18 cellular contexts compared by ENCODE assay signal in the genomic region with DNA sequence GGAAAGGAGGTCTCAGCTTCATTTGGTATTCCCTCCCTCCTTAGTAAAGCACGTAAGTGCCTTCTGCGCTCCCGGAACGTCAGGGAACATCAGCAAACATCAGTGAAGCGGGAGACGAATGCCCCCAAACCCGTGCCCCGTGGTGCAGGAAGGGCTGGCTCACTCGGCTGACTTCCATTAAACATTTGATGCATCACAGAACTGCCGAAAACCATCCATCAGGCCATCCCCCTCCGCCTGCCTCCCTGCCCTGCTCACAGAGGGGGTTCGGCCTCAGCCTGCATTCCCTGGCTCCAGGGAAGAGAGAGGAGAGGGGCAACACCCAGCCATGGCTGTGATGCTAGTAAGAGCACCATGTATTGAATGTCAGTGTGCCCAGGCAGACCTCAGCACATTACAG.
A peak's percentile ranks its signal among the peaks of the same experiment; 100 is the strongest.
DNase-seq lines count a peak whose midpoint lies in the region; ATAC-seq and TF ChIP-seq lines count a peak whose summit lies in the region.
"Had no signal": no experiment of that assay in that cellular context is flagged by ENCODE, and none has a peak within 500 bp of the region (broad histone marks: within the 10 kb centered on the region; RNA-seq: fewer than 3 reads in every experiment).

No MANE protein-coding gene starts in this region.

- H4K8ac ChIP-seq in IMR-90 (ENCODE audit: low read depth in 2 of 2, low read length in 2 of 2): no peak overlapping the region

- H2AK5ac ChIP-seq in IMR-90 (ENCODE audit: low read depth, low read length): no peak overlapping the region

- H3K36me3 ChIP-seq in IMR-90 (ENCODE audit: control insufficient read depth, insufficient read depth, low read length) (no peaks in the 10 kb centered on the region), stomach (no peaks in the 10 kb centered on the region)
- H3K36me3 ChIP-seq: BLaER1, HAP-1 had no signal

- in situ Hi-C loops in IMR-90 (cut with MboI; ENCODE audit: low sequenced_read_pairs): no loop called here

- H3K9me3 ChIP-seq in IMR-90 (ENCODE audit: control insufficient read depth, insufficient read depth, low read length) (no peaks in the 10 kb centered on the region), stomach (no peaks in the 10 kb centered on the region)
- H3K9me3 ChIP-seq: BLaER1, HAP-1 had no signal

- no peak overlapping the region for H2BK5ac ChIP-seq in IMR-90 (ENCODE audit: low read depth, low read length, poor library complexity, severe bottlenecking)

- H3K14ac ChIP-seq in IMR-90 (replicated peaks; ENCODE audit: low read depth, low read length): no peak overlapping the region

- no peaks in the 10 kb centered on the region for H3K79me1 ChIP-seq in IMR-90 (ENCODE audit: low read depth in 1 of 2, low read length in 2 of 2)

- H3K23ac ChIP-seq in IMR-90 (ENCODE audit: low read depth, low read length): no peak overlapping the region

- TF ChIP-seq CTCF in IMR-90 (conservative IDR thresholded peaks at IDR 0.05; ENCODE audit: low read depth, low read length): no peak
- TF ChIP-seq CTCF in neural crest cell (conservative IDR thresholded peaks at IDR 0.05): no peak
- no peak for TF ChIP-seq CTCF in stomach (IDR thresholded peaks at IDR 0.05)

- H3K9ac ChIP-seq in IMR-90 (ENCODE audit: low read depth, low read length): no peak overlapping the region
- H3K9ac ChIP-seq: BLaER1, GM23248 had no signal

- H3K4me2 ChIP-seq in IMR-90 (ENCODE audit: low read depth, low read length): no peak overlapping the region
- H3K4me2 ChIP-seq: BLaER1 had no signal

- no peaks in the 10 kb centered on the region for H3K36me3 Mint-ChIP-seq in neural crest cell (ENCODE audit: low read depth)
- H3K36me3 Mint-ChIP-seq: CD14-positive monocyte; CD4-positive, alpha-beta memory T cell; IgD-negative memory B cell had no signal

- no peak overlapping the region for H2BK20ac ChIP-seq in IMR-90 (ENCODE audit: low read depth, low read length)

- H4K91ac ChIP-seq in IMR-90 (ENCODE audit: insufficient read depth, low read depth, low read length): no peak overlapping the region

- H3K4me3 ChIP-seq in IMR-90 (ENCODE audit: insufficient read depth, low read depth, low read length) (no peak overlapping the region), stomach (no peak overlapping the region)
- H3K4me3 ChIP-seq: BLaER1, GM23248, HAP-1 had no signal

- H3K18ac ChIP-seq in IMR-90 (ENCODE audit: low read depth, low read length): no peak overlapping the region

- POLR2A ChIA-PET in IMR-90 (lab: Charles Lee; ENCODE audit: unreplicated experiment): no interaction called here

- DNase-seq in IMR-90: no peak
- no peak for DNase-seq in neural crest cell (ENCODE audit: low read depth, low spot score)
- peak; percentile 81 for DNase-seq in retina
- DNase-seq in cardiac septum (ENCODE audit: low spot score): no peak
- DNase-seq in stomach: no peak
- DNase-seq: 8988T; CD4-positive, alpha-beta memory T cell; DMS153; DMS79; GDM1; GM23248 had no signal

- H3K4me1 ChIP-seq in IMR-90 (ENCODE audit: control insufficient read depth, insufficient read depth, low read length): no peaks in the 10 kb centered on the region
- peaks cover 0 to 30% (median 9%) of the 10 kb centered on the region in 4 donors for H3K4me1 ChIP-seq in stomach
- H3K4me1 ChIP-seq: HAP-1 had no signal

- peaks cover 56% of the 10 kb centered on the region for H3K4me1 Mint-ChIP-seq in neural crest cell
- H3K4me1 Mint-ChIP-seq: CD14-positive monocyte; CD4-positive, alpha-beta memory T cell; IgD-negative memory B cell had no signal

- WGBS in IMR-90 (ENCODE audit: extremely low coverage in 2 of 2, insufficient read length in 1 of 2), 2 experiments: 76% methylated on average over 7 of the region's 12 CpGs; no CpG with 5 or more reads in 1 of the 2 experiments
- WGBS in stomach, 5 donors: 66 to 69% (median 68%) methylated on average over 11 to 12 of the region's 12 CpGs

- CTCF ChIA-PET in IMR-90 (lab: Yijun Ruan, JAX): no interaction called here

- H3K4ac ChIP-seq in IMR-90 (ENCODE audit: low read depth, low read length): no peak overlapping the region

- peaks cover 3% of the 10 kb centered on the region for H3K9me1 ChIP-seq in IMR-90 (ENCODE audit: insufficient read depth, low read length)

- no peak overlapping the region; the same call in 2 of the 3 replicates for H2BK15ac ChIP-seq in IMR-90 (ENCODE audit: low read depth, low read length)

- H3K27ac Mint-ChIP-seq in neural crest cell (ENCODE audit: unreplicated experiment): peak overlapping the region; percentile 73
- H3K27ac Mint-ChIP-seq: CD4-positive, alpha-beta memory T cell had no signal

- no peak overlapping the region for H3K56ac ChIP-seq in IMR-90 (ENCODE audit: extremely low read depth, insufficient read depth, low read length)

- no peak overlapping the region for H2AK9ac ChIP-seq in IMR-90 (replicated peaks; ENCODE audit: low read depth, low read length, poor library complexity)

- no peaks in the 10 kb centered on the region for H3K9me3 Mint-ChIP-seq in neural crest cell
- H3K9me3 Mint-ChIP-seq: CD4-positive, alpha-beta memory T cell; IgD-negative memory B cell had no signal

- H3K4me3 Mint-ChIP-seq in neural crest cell: no peak overlapping the region
- H3K4me3 Mint-ChIP-seq: CD4-positive, alpha-beta memory T cell; IgD-negative memory B cell had no signal

- TF ChIP-seq EP300 in stomach (IDR thresholded peaks at IDR 0.05): no peak

- TF ChIP-seq POLR2A in IMR-90 (IDR thresholded peaks at IDR 0.05; ENCODE audit: low read depth, low read length) (no peak), stomach (IDR thresholded peaks at IDR 0.05) (no peak)

- no TSS peak for BruUV-seq in IMR-90 (replicated peaks; lab: Mats Ljungman, UMichigan)

- intact Hi-C loops in IMR-90 (cut with micrococcal nuclease): no loop called here
- intact Hi-C loops in cardiac septum (cut with DNase I): no loop called here
- intact Hi-C loops in stomach (cut with DNase I; ENCODE audit: low total_unique reads): no loop called here

- H4K20me1 ChIP-seq in IMR-90 (ENCODE audit: insufficient read depth, low read length): no peaks in the 10 kb centered on the region
- H4K20me1 ChIP-seq: BLaER1 had no signal

- no peak overlapping the region for H2BK120ac ChIP-seq in IMR-90 (ENCODE audit: low read depth, low read length)

- TF ChIP-seq RAD21 in IMR-90 (IDR thresholded peaks at IDR 0.05; ENCODE audit: low read length): no peak

- H3K27me3 Mint-ChIP-seq in neural crest cell (ENCODE audit: low read depth): peaks cover 8% of the 10 kb centered on the region

- dilution Hi-C loops in IMR-90 (cut with HindIII; ENCODE audit: low sequenced_read_pairs, unreplicated experiment): no loop called here

- ATAC-seq in IMR-90 (ENCODE audit: low read depth) (no peak), GM21381 (IDR thresholded peaks at IDR 0.05; ENCODE audit: unreplicated experiment) (no peak)

- H3K27ac ChIP-seq in IMR-90 (ENCODE audit: insufficient read depth, low read length) (no peak overlapping the region), cingulate gyrus (ENCODE audit: low read depth, low read length) (peak overlapping the region; percentile 19), stomach (no peak overlapping the region)
- H3K27ac ChIP-seq: BLaER1, GM23248, HL-60 had no signal

- H2AFZ ChIP-seq in IMR-90 (replicated peaks; ENCODE audit: low read length, poor library complexity): peak overlapping the region; percentile 37
- H2AFZ ChIP-seq: GM23248 had no signal

- peaks cover 15% of the 10 kb centered on the region for H3K27me3 ChIP-seq in IMR-90 (ENCODE audit: control insufficient read depth, insufficient read depth, low read length)
- H3K27me3 ChIP-seq in stomach: peaks cover 0 to 24% (median 0%) of the 10 kb centered on the region in 3 donors
- H3K27me3 ChIP-seq: BLaER1 had no signal

- no peak overlapping the region for H4K5ac ChIP-seq in IMR-90 (ENCODE audit: low read depth, low read length)

TF ChIP-seq in IMR-90, 13 proteins besides CTCF, POLR2A, EP300 and RAD21:
- TF ChIP-seq MAZ (IDR thresholded peaks at IDR 0.05; ENCODE audit: borderline replicate concordance, low read depth, low read length) (no peak), CHD1 (IDR thresholded peaks at IDR 0.05; ENCODE audit: low read depth, low read length) (no peak), MXI1 (IDR thresholded peaks at IDR 0.05; ENCODE audit: borderline replicate concordance, low read depth, low read length) (no peak), NFE2L2 (IDR thresholded peaks at IDR 0.05; ENCODE audit: low read depth, low read length) (no peak), RFX5 (IDR thresholded peaks at IDR 0.05; ENCODE audit: low read depth, low read length) (no peak), MAFK (IDR thresholded peaks at IDR 0.05; ENCODE audit: low read depth, low read length) (no peak), SMC3 (IDR thresholded peaks at IDR 0.05; ENCODE audit: low read depth, low read length) (no peak), FOS (IDR thresholded peaks at IDR 0.05; ENCODE audit: low read depth, low read length) (no peak), BHLHE40 (IDR thresholded peaks at IDR 0.05; ENCODE audit: low read depth, low read length) (no peak), CEBPB (IDR thresholded peaks at IDR 0.05; ENCODE audit: low read depth, low read length) (no peak), RCOR1 (IDR thresholded peaks at IDR 0.05; ENCODE audit: insufficient replicate concordance, low read length) (no peak)
- TF ChIP-seq, protein P1, sequence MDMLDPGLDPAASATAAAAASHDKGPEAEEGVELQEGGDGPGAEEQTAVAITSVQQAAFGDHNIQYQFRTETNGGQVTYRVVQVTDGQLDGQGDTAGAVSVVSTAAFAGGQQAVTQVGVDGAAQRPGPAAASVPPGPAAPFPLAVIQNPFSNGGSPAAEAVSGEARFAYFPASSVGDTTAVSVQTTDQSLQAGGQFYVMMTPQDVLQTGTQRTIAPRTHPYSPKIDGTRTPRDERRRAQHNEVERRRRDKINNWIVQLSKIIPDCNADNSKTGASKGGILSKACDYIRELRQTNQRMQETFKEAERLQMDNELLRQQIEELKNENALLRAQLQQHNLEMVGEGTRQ (IDR thresholded peaks at IDR 0.05; ENCODE audit: low read depth, low read length): no peak
- TF ChIP-seq, protein P2, sequence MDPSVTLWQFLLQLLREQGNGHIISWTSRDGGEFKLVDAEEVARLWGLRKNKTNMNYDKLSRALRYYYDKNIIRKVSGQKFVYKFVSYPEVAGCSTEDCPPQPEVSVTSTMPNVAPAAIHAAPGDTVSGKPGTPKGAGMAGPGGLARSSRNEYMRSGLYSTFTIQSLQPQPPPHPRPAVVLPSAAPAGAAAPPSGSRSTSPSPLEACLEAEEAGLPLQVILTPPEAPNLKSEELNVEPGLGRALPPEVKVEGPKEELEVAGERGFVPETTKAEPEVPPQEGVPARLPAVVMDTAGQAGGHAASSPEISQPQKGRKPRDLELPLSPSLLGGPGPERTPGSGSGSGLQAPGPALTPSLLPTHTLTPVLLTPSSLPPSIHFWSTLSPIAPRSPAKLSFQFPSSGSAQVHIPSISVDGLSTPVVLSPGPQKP (IDR thresholded peaks at IDR 0.05; ENCODE audit: borderline replicate concordance, low read depth, low read length): no peak
